ENCODE assay signal across 26 cellular contexts in the genomic region with DNA sequence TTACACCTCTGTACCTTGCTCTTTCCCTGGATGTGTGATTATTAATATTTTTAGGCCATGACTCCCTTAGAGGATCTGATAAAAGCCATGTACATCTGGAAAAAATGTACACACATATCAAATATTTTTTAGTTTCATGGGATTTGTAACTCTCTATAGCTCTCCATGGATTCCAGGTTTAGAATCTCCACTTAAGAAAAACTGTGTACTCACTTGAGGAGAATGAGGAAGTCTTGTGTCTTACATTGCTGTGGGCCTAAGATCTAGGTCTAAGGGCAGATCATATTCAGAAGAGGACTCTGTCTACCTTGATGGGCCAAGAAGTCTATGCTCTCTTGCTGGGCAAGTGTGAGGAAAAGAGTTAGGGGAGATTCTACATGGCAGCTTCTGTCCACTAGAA.
"Had no signal": no experiment of that assay in that cellular context is flagged by ENCODE, and none has a peak within 500 bp of the region (broad histone marks: within the 10 kb centered on the region; RNA-seq: fewer than 3 reads in every experiment).

No MANE protein-coding gene starts in this region.

- H3K27ac Mint-ChIP-seq: mesothelial cell of epicardium; natural killer cell; nephron progenitor cell; neural progenitor cell; stimulated activated memory B cell treated with anti-CD40 and anti-IgM and Interleukin-4, amounts not matched to agents 10 μg/mL and 1 μg/mL and 100 μg/mL, for 72 hours; stimulated activated naive CD8-positive, alpha-beta T cell treated with anti-CD3 and anti-CD28 coated beads, Interleukin-15, amount 100 ng/mL, for 72 hours had no signal

- H3K36me3 Mint-ChIP-seq: mesothelial cell of epicardium; naive B cell; natural killer cell; neural progenitor cell; stimulated activated memory B cell treated with anti-CD40 and anti-IgM and Interleukin-4, amounts not matched to agents 10 μg/mL and 1 μg/mL and 100 μg/mL, for 72 hours had no signal

- H3K4me3 Mint-ChIP-seq: mesothelial cell of epicardium; naive B cell; natural killer cell; nephron progenitor cell; neural progenitor cell; stimulated activated memory B cell treated with anti-CD40 and anti-IgM and Interleukin-4, amounts not matched to agents 10 μg/mL and 1 μg/mL and 100 μg/mL, for 72 hours; stimulated activated naive CD8-positive, alpha-beta T cell treated with anti-CD3 and anti-CD28 coated beads, Interleukin-15, amount 100 ng/mL, for 72 hours had no signal

- H3K9me3 Mint-ChIP-seq: natural killer cell; stimulated activated memory B cell treated with anti-CD40 and anti-IgM and Interleukin-4, amounts not matched to agents 10 μg/mL and 1 μg/mL and 100 μg/mL, for 72 hours; stimulated activated naive CD8-positive, alpha-beta T cell treated with anti-CD3 and anti-CD28 coated beads, Interleukin-15, amount 100 ng/mL, for 72 hours had no signal

- H3K27me3 Mint-ChIP-seq: stimulated activated memory B cell treated with anti-CD40 and anti-IgM and Interleukin-4, amounts not matched to agents 10 μg/mL and 1 μg/mL and 100 μg/mL, for 72 hours; stimulated activated naive CD8-positive, alpha-beta T cell treated with anti-CD3 and anti-CD28 coated beads, Interleukin-15, amount 100 ng/mL, for 72 hours had no signal

- ATAC-seq: heart right ventricle; left colon; left lung; lower lobe of right lung; natural killer cell; psoas muscle; stimulated activated memory B cell treated with anti-CD40 and anti-IgM and Interleukin-4, amounts not matched to agents 10 μg/mL and 1 μg/mL and 100 μg/mL, for 72 hours; stimulated activated naive CD8-positive, alpha-beta T cell treated with anti-CD3 and anti-CD28 coated beads, Interleukin-15, amount 100 ng/mL, for 72 hours had no signal

- H3K4me1 Mint-ChIP-seq: mesothelial cell of epicardium; natural killer cell; nephron progenitor cell; neural progenitor cell; stimulated activated memory B cell treated with anti-CD40 and anti-IgM and Interleukin-4, amounts not matched to agents 10 μg/mL and 1 μg/mL and 100 μg/mL, for 72 hours; stimulated activated naive CD8-positive, alpha-beta T cell treated with anti-CD3 and anti-CD28 coated beads, Interleukin-15, amount 100 ng/mL, for 72 hours had no signal

- DNase-seq: heart right ventricle; islet precursor cell; kidney glomerular epithelial cell; left colon; left lung; lower lobe of right lung; mammary epithelial cell; mesendoderm; naive B cell; natural killer cell; nephron progenitor cell; occipital lobe; psoas muscle; right lobe of liver; stimulated activated CD4-positive, alpha-beta T cell treated with anti-CD3 and anti-CD28 coated beads, Interleukin-1b, Interleukin-23, amount 100 ng/mL, for 48 hours; stimulated activated CD4-positive, alpha-beta T cell treated with anti-CD3 and anti-CD28 coated beads, Interleukin-2, amount 100 ng/mL, for 48 hours; stimulated activated CD4-positive, alpha-beta T cell treated with anti-CD3 and anti-CD28 coated beads, Interleukin-4, amount 100 ng/mL, for 4 hours; stimulated activated CD8-positive, alpha-beta memory T cell treated with anti-CD3 and anti-CD28 coated beads, Interleukin-4, amount 100 ng/mL, for 48 hours; stimulated activated naive CD4-positive, alpha-beta T cell treated with Interleukin-2 at 50 U/mL for 16 hours; stimulated activated naive CD8-positive, alpha-beta T cell treated with anti-CD3 and anti-CD28 coated beads, Interleukin-15, amount 100 ng/mL, for 72 hours; substantia nigra; tibial artery; upper lobe of left lung had no signal
